In the genomic region with DNA sequence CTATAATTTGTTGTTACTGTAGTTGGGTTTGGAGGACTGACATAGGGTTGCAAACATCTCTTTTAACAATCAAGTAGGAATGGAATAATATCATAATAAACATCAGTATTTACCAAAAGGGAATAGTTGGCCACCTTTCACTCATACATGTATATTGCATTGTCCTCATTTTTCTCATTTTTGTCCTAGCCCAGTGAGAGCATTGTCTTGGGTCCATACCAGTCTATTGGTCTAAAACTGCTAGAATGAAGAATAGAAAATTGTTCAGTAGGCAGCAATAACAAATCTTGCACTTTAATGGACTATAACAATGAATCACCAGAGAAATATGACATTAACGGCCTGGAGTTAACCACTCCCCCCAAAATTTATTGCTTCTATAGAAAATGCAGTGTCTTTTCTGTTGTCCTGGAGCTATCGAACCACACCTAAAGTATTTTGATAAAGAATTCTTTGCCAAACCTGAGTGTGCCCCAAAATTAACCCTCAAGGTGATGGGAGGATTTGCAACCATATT, we compare ENCODE assay signal across 18 cellular contexts.
DNase-seq lines count a peak whose midpoint lies in the region; FAIRE-seq and TF ChIP-seq lines count a peak whose summit lies in the region.
"Had no signal": no experiment of that assay in that cellular context is flagged by ENCODE, and none has a peak within 500 bp of the region (broad histone marks: within the 10 kb centered on the region; RNA-seq: fewer than 3 reads in every experiment).

No MANE protein-coding gene starts in this region.

- intact Hi-C loops in dorsolateral prefrontal cortex (cut with DNase I) = no loop called here

- FAIRE-seq in bronchial epithelial cell (lab: Jason Lieb, UNC) = no peak
- FAIRE-seq: A204.1 had no signal

- DNase-seq in A172 (ENCODE audit: low spot score) = peak; percentile 10
- peak; percentile 36 for DNase-seq in EL
- DNase-seq in bronchial epithelial cell (ENCODE audit: low read depth) = peak; percentile 32
- DNase-seq in NK-92 treated with Interleukin-12 subunit alpha and Interleukin-12 subunit beta, amount 100 ng/mL, for 24 hours (lab: John Stamatoyannopoulos, UW) = no peak
- DNase-seq in ureter (ENCODE audit: low spot score) = no peak
- DNase-seq in activated CD4-positive, alpha-beta T cell treated with anti-CD3 and anti-CD28 coated beads, Interleukin-2, amount 50 U/mL, for 48 hours = no peak
- no peak for DNase-seq in dorsolateral prefrontal cortex
- DNase-seq: COR-L47, MG63, NCI-H1092, NCI-H146, NCI-H510A treated with DMSO at 0.1 percent for 48 hours, NCI-H82, Right ventricle myocardium superior had no signal

- TF ChIP-seq CTCF in bronchial epithelial cell (IDR thresholded peaks at IDR 0.05; ENCODE audit: insufficient read depth, low read length, severe bottlenecking) = no peak
- no peak for TF ChIP-seq CTCF in dorsolateral prefrontal cortex (IDR thresholded peaks at IDR 0.05 in 54 of 56, conservative IDR thresholded peaks at IDR 0.05 in 2 of 56; ENCODE audit: low read depth in 1 of 56, partially characterized antibody in 56 of 56)

- TF ChIP-seq EP300 in Ishikawa (IDR thresholded peaks at IDR 0.05; ENCODE audit: borderline replicate concordance) = no peak

- H3K27me3 ChIP-seq in bronchial epithelial cell (ENCODE audit: control insufficient read depth, insufficient read depth, low read length) (no peaks in the 10 kb centered on the region), dorsolateral prefrontal cortex (no peaks in the 10 kb centered on the region)
- H3K27me3 ChIP-seq: MG63 had no signal

- no peak overlapping the region for H3K4me3 ChIP-seq in bronchial epithelial cell (ENCODE audit: low read depth, low read length)
- no peak overlapping the region for H3K4me3 ChIP-seq in dorsolateral prefrontal cortex
- H3K4me3 ChIP-seq: HAP-1, MG63, SK-N-MC had no signal

- TF ChIP-seq RAD21 in Ishikawa (IDR thresholded peaks at IDR 0.05; ENCODE audit: low read depth) = no peak

- no peak overlapping the region for H3K27ac ChIP-seq in dorsolateral prefrontal cortex
- H3K27ac ChIP-seq: SK-N-MC had no signal

- H3K36me3 ChIP-seq in bronchial epithelial cell (ENCODE audit: control insufficient read depth, insufficient read depth, low read length) = no peaks in the 10 kb centered on the region
- H3K36me3 ChIP-seq: HAP-1, MG63 had no signal

TF ChIP-seq in Ishikawa, 13 proteins besides CTCF, POLR2A, EP300 and RAD21:
- no peak for TF ChIP-seq CREB1 (IDR thresholded peaks at IDR 0.05; ENCODE audit: low read depth)
- TF ChIP-seq TEAD4 (IDR thresholded peaks at IDR 0.05) = peak; percentile 55
- TF ChIP-seq NFIC (IDR thresholded peaks at IDR 0.05) = no peak
- TF ChIP-seq YY1 (IDR thresholded peaks at IDR 0.05; ENCODE audit: low read depth) = no peak
- TF ChIP-seq REST (IDR thresholded peaks at IDR 0.05; ENCODE audit: low read depth) = no peak
- no peak for TF ChIP-seq CEBPB (IDR thresholded peaks at IDR 0.05)
- no peak for TF ChIP-seq ZBTB7A (IDR thresholded peaks at IDR 0.05; ENCODE audit: low read depth)

Comparison
In these comparisons a context has a peak if more than half of its experiments do, and no peak if none do; other contexts are left out.
1. DNase-seq: peak in A172 (single experiment), EL (single experiment) and bronchial epithelial cell (single experiment); none in NK-92 treated with Interleukin-12 subunit alpha and Interleukin-12 subunit beta, amount 100 ng/mL, for 24 hours (single experiment), ureter (single experiment), activated CD4-positive, alpha-beta T cell treated with anti-CD3 and anti-CD28 coated beads, Interleukin-2, amount 50 U/mL, for 48 hours (0 of 2) and dorsolateral prefrontal cortex (0 of 10).